In genomic region chr5:78649816-78650561, GRCh38 we compare ENCODE assay signal across 2 cellular contexts.
TF ChIP-seq lines count a peak whose summit lies in the region.

No MANE protein-coding gene starts in this region.

TF ChIP-seq in HCT116, 20 proteins besides CTCF, POLR2A, EP300 and RAD21 (continued from another document):
- no peak for TF ChIP-seq EZH2phosphoT487 (IDR thresholded peaks at IDR 0.05; ENCODE audit: borderline replicate concordance)
- TF ChIP-seq SRF (IDR thresholded peaks at IDR 0.05; ENCODE audit: low read depth): no peak
- TF ChIP-seq CBX3 (IDR thresholded peaks at IDR 0.05; ENCODE audit: low read depth): no peak

TF ChIP-seq in GM12878, 131 proteins besides CTCF, POLR2A, EP300 and RAD21 (continued from another document):
- TF ChIP-seq MTA2 (IDR thresholded peaks at IDR 0.05; ENCODE audit: low read depth): peak; percentile 51; the same call in 1 of the 2 replicates
- TF ChIP-seq EGR1 (IDR thresholded peaks at IDR 0.05; ENCODE audit: borderline replicate concordance in 1 of 2, low read depth in 2 of 2, low read length in 2 of 2): no peak
- TF ChIP-seq IKZF1 (conservative IDR thresholded peaks at IDR 0.05): peak; percentile 27; the same call in 1 of the 2 replicates
- peak; percentile 76; the same call in 1 of the 2 replicates for TF ChIP-seq RUNX3 (IDR thresholded peaks at IDR 0.05; ENCODE audit: low read length)
- TF ChIP-seq ELK1 (IDR thresholded peaks at IDR 0.05; ENCODE audit: low read depth, low read length): no peak
- peak; percentile 38 to 66; a peak in 3 of 4 replicates for TF ChIP-seq IKZF2 (IDR thresholded peaks at IDR 0.05)
